ENCODE assay signal across 9 cellular contexts in the genomic region with DNA sequence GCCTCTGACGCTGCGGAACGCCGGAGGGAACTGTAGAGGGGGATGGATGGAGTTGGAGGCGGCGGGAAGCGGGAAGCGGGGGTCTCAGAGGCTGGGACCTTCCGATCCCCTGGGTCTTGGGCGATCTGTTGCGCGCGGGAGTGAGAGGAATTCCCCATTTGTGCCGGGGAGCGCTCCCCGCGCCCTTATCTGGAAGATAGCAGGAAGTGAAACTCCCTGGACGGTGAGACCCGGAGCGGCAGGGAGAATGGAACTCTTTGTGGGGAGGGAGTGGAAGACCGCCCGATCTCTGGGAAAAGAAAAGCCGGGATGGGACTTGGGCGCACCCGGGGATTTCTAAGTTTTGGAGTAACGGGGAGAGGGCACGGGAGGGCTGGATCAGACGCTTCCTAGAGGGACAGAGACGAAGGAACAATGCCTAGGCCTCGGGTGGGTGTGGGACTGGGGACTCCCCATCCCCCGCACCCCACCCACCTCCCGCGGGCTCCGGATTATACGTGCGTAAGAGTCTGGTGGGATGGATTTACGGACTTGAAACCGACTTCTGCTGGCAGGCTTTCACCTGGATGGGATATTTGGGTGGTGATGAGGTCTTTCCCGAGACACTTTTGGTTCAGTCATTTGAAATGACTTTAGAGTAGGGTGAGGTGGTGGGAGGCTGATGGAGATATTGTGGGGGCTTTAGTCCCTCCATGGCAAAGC. TPM values are rescaled to one million over a fixed set of nuclear protein-coding genes. Genes with fewer than 3 reads are reported as not detected.
DNase-seq lines count a peak whose midpoint lies in the region; ATAC-seq, FAIRE-seq and TF ChIP-seq lines count a peak whose summit lies in the region.
"Had no signal": no experiment of that assay in that cellular context is flagged by ENCODE, and none has a peak within 500 bp of the region (broad histone marks: within the 10 kb centered on the region; RNA-seq: fewer than 3 reads in every experiment).

No MANE protein-coding gene starts in this region.

- peaks cover 19% of the 10 kb centered on the region for H3K36me3 ChIP-seq in bronchial epithelial cell (ENCODE audit: control insufficient read depth, insufficient read depth, low read length)

- no peaks in the 10 kb centered on the region for H3K27me3 ChIP-seq in bronchial epithelial cell (ENCODE audit: control insufficient read depth, insufficient read depth, low read length)

- ATAC-seq in HG03066 (IDR thresholded peaks at IDR 0.05; ENCODE audit: low read depth, unreplicated experiment) (peak; percentile 5), naive B cell (ENCODE audit: low read depth in 2 of 2) (peak; percentile 10 to 15), GM19328 (IDR thresholded peaks at IDR 0.05; ENCODE audit: unreplicated experiment) (no peak)

- peak overlapping the region in 5 of 6 donors; percentile 93 to 97 (median 94) for H3K27ac Mint-ChIP-seq in naive B cell

- DNase-seq in Daoy (ENCODE audit: low read depth) (peak; percentile 38), bronchial epithelial cell (ENCODE audit: low read depth) (no peak), naive B cell (no peak), NCI-H2029 (lab: John Stamatoyannopoulos, UW) (no peak), iPS-NIHi11 (ENCODE audit: low spot score) (no peak), NCI-H1092 treated with DMSO at 0.1 percent for 48 hours (lab: John Stamatoyannopoulos, UW) (no peak)
- DNase-seq: IMR-90 had no signal

- no peaks in the 10 kb centered on the region for H3K27me3 Mint-ChIP-seq in naive B cell

- peak overlapping the region; percentile 98 for H3K4me3 ChIP-seq in bronchial epithelial cell (ENCODE audit: low read depth, low read length)

- no peaks in the 10 kb centered on the region for H3K36me3 Mint-ChIP-seq in naive B cell

- H3K9me3 Mint-ChIP-seq in naive B cell = no peaks in the 10 kb centered on the region

- peak overlapping the region; percentile 82 to 96 (median 93) for H3K4me3 Mint-ChIP-seq in naive B cell

- no peak for TF ChIP-seq CTCF in bronchial epithelial cell (IDR thresholded peaks at IDR 0.05; ENCODE audit: insufficient read depth, low read length, severe bottlenecking)

- H3K4me1 Mint-ChIP-seq in naive B cell = peaks cover 22 to 40% (median 30%) of the 10 kb centered on the region in 3 donors

- FAIRE-seq in bronchial epithelial cell (lab: Jason Lieb, UNC) = no peak

RNA-seq across cellular contexts. Expression of gene LSR, which starts 0.5 kb away (rescaled TPM):
- 21.1 and 32.9 TPM in 2 replicates for total RNA-seq in Daoy (2014; rRNA removed; shearing (Covaris generic))
- total RNA-seq in bronchial epithelial cell = 11.3 and 27.0 TPM in 2 replicates
- polyA plus RNA-seq in naive B cell (ENCODE audit: low read depth in 6 of 6) = 10 to 100 TPM; 11.7 to 46.3 (median 34.8) TPM

RNA-seq across cellular contexts. Expression of gene USF2, which starts 19.5 kb away (rescaled TPM):
- 57.8 and 66.1 TPM in 2 replicates for total RNA-seq in Daoy (2014; rRNA removed; shearing (Covaris generic))
- 60.8 and 67.3 TPM in 2 replicates for total RNA-seq in bronchial epithelial cell
- 10 to 100 TPM in 4 of 6 donors, 1 to 10 TPM in 2; 1.9 to 15.5 (median 10.4) TPM for polyA plus RNA-seq in naive B cell (ENCODE audit: low read depth in 6 of 6)

RNA-seq across cellular contexts. Expression of gene FAM187B, which starts 20.8 kb away (rescaled TPM):
- total RNA-seq in Daoy (2014; rRNA removed; shearing (Covaris generic)) = not detected in 2 replicates
- total RNA-seq in bronchial epithelial cell = not detected in 2 replicates
- not detected for polyA plus RNA-seq in naive B cell (ENCODE audit: low read depth in 6 of 6)
- total RNA-seq: IMR-90 had no signal
- polyA plus RNA-seq: IMR-90 had no signal

RNA-seq across cellular contexts. Expression of gene HAMP, which starts 33.0 kb away (rescaled TPM):
- total RNA-seq in Daoy (2014; rRNA removed; shearing (Covaris generic)) = not detected in 2 replicates
- total RNA-seq in bronchial epithelial cell = not detected in 2 replicates
- under 1 TPM in 1 of 6 donors, not detected in 5; 0.12 TPM for polyA plus RNA-seq in naive B cell (ENCODE audit: low read depth in 6 of 6)
- polyA plus RNA-seq: IMR-90 had no signal

RNA-seq across cellular contexts. Expression of gene MAG, which starts 42.7 kb away (rescaled TPM):
- total RNA-seq in Daoy (2014; rRNA removed; shearing (Covaris generic)) = not detected in 2 replicates
- not detected in 2 replicates for total RNA-seq in bronchial epithelial cell
- under 1 TPM in 4 of 6 donors, not detected in 2; 0.12 to 0.41 (median 0.29) TPM for polyA plus RNA-seq in naive B cell (ENCODE audit: low read depth in 6 of 6)
- total RNA-seq: IMR-90 had no signal
- polyA plus RNA-seq: IMR-90 had no signal
